ENCODE assay signal across 20 cellular contexts in genomic region chr4:6445403-6446129, GRCh38. TPM values are rescaled to one million over a fixed set of nuclear protein-coding genes. Genes with fewer than 3 reads are reported as not detected.
DNase-seq lines count a peak whose midpoint lies in the region; ATAC-seq and TF ChIP-seq lines count a peak whose summit lies in the region.
"Had no signal": no experiment of that assay in that cellular context is flagged by ENCODE, and none has a peak within 500 bp of the region (broad histone marks: within the 10 kb centered on the region; RNA-seq: fewer than 3 reads in every experiment).

No MANE protein-coding gene starts in this region.

- peaks cover 0 to 21% (median 9%) of the 10 kb centered on the region in 11 experiments; a peak in 12 of 22 replicates for H3K27me3 ChIP-seq in BLaER1 treated with 17β-estradiol and CSF1 and Interleukin-3, amounts not matched to agents 10 nM and 100 nM
- H3K27me3 ChIP-seq in IMR-90 (ENCODE audit: control insufficient read depth, insufficient read depth, low read length) = peaks cover 19% of the 10 kb centered on the region; the same call in 1 of the 2 replicates
- H3K27me3 ChIP-seq in neural progenitor cell = no peaks in the 10 kb centered on the region
- H3K27me3 ChIP-seq: SJSA1 had no signal

- H3K36me3 ChIP-seq in BLaER1 treated with 17β-estradiol and CSF1 and Interleukin-3, amounts not matched to agents 10 nM and 100 nM = no peaks in the 10 kb centered on the region
- no peaks in the 10 kb centered on the region for H3K36me3 ChIP-seq in IMR-90 (ENCODE audit: control insufficient read depth, insufficient read depth, low read length)
- no peaks in the 10 kb centered on the region for H3K36me3 ChIP-seq in neural progenitor cell
- H3K36me3 ChIP-seq: SJSA1 had no signal

- peak overlapping the region in 10 of 11 experiments; percentile 45 to 99 (median 96); a peak in 15 of 22 replicates for H3K4me2 ChIP-seq in BLaER1 treated with 17β-estradiol and CSF1 and Interleukin-3, amounts not matched to agents 10 nM and 100 nM
- H3K4me2 ChIP-seq in IMR-90 (ENCODE audit: low read depth, low read length) (no peak overlapping the region), neural progenitor cell (no peak overlapping the region)
- H3K4me2 ChIP-seq: GM23338 had no signal

- no peaks in the 10 kb centered on the region for H3K79me2 ChIP-seq in neural progenitor cell (ENCODE audit: low read depth)

- no peaks in the 10 kb centered on the region; a peak in 1 of 22 replicates for H3K9me3 ChIP-seq in BLaER1 treated with 17β-estradiol and CSF1 and Interleukin-3, amounts not matched to agents 10 nM and 100 nM (replicated peaks in 1 of 11)
- H3K9me3 ChIP-seq in IMR-90 (ENCODE audit: control insufficient read depth, insufficient read depth, low read length) (no peaks in the 10 kb centered on the region), neural progenitor cell (ENCODE audit: low read depth) (no peaks in the 10 kb centered on the region)
- H3K9me3 ChIP-seq: SJSA1 had no signal

- H2AK9ac ChIP-seq in IMR-90 (replicated peaks; ENCODE audit: low read depth, low read length, poor library complexity) = no peak overlapping the region

- H3K4me3 ChIP-seq in BLaER1 treated with 17β-estradiol and CSF1 and Interleukin-3, amounts not matched to agents 10 nM and 100 nM = no peak overlapping the region
- H3K4me3 ChIP-seq in IMR-90 (ENCODE audit: insufficient read depth, low read depth, low read length) = no peak overlapping the region
- no peak overlapping the region for H3K4me3 ChIP-seq in neural progenitor cell
- H3K4me3 ChIP-seq: GM23338, SJSA1 had no signal

- DNase-seq in IMR-90 (no peak), neural progenitor cell (ENCODE audit: low spot score) (no peak), cerebellum (ENCODE audit: low spot score) (no peak), NCI-H345 (lab: John Stamatoyannopoulos, UW) (no peak), iPS-NIHi7 (ENCODE audit: extremely low spot score) (no peak)
- DNase-seq: CD8-positive, alpha-beta memory T cell; DMS53; HCEC 1CT; MM.1S; NCI-H1092 treated with DMSO at 0.1 percent for 48 hours; NCI-H146; NCI-H2081 treated with DMSO at 0.1 percent for 48 hours; NCI-H2227 treated with DMSO at 0.1 percent for 48 hours; NCI-H524 treated with DMSO at 0.1 percent for 48 hours had no signal

- H2AFZ ChIP-seq in IMR-90 (replicated peaks; ENCODE audit: low read length, poor library complexity) (peak overlapping the region; percentile 35), neural progenitor cell (replicated peaks) (no peak overlapping the region)
- H2AFZ ChIP-seq: GM23338 had no signal

- POLR2A ChIA-PET in IMR-90 (lab: Charles Lee; ENCODE audit: unreplicated experiment) = no interaction called here

- H3K4me1 Mint-ChIP-seq in neural progenitor cell = peaks cover 31% of the 10 kb centered on the region

- H3K27me3 Mint-ChIP-seq in neural progenitor cell (ENCODE audit: insufficient read depth, low read depth) = peaks cover 13% of the 10 kb centered on the region

- no peak overlapping the region for H3K14ac ChIP-seq in IMR-90 (replicated peaks; ENCODE audit: low read depth, low read length)

- TF ChIP-seq RAD21 in IMR-90 (IDR thresholded peaks at IDR 0.05; ENCODE audit: low read length) = no peak

- no peak overlapping the region for H3K56ac ChIP-seq in IMR-90 (ENCODE audit: extremely low read depth, insufficient read depth, low read length)

- peak overlapping the region; percentile 67 for H3K4me3 Mint-ChIP-seq in neural progenitor cell
- H3K4me3 Mint-ChIP-seq: CD8-positive, alpha-beta memory T cell; GM23338 had no signal

- TF ChIP-seq CTCF in IMR-90 (conservative IDR thresholded peaks at IDR 0.05; ENCODE audit: low read depth, low read length) (no peak), neural progenitor cell (IDR thresholded peaks at IDR 0.05) (no peak)

- H3K4me1 ChIP-seq in BLaER1 treated with 17β-estradiol and CSF1 and Interleukin-3, amounts not matched to agents 10 nM and 100 nM = peaks cover 55 to 89% (median 69%) of the 10 kb centered on the region in 10 experiments
- H3K4me1 ChIP-seq in IMR-90 (ENCODE audit: control insufficient read depth, insufficient read depth, low read length) = no peaks in the 10 kb centered on the region
- peaks cover 20% of the 10 kb centered on the region for H3K4me1 ChIP-seq in neural progenitor cell
- H3K4me1 ChIP-seq: SJSA1 had no signal

- no peak overlapping the region for H3K18ac ChIP-seq in IMR-90 (ENCODE audit: low read depth, low read length)

- no peak for TF ChIP-seq POLR2A in IMR-90 (IDR thresholded peaks at IDR 0.05; ENCODE audit: low read depth, low read length)

- no peak overlapping the region for H4K91ac ChIP-seq in IMR-90 (ENCODE audit: insufficient read depth, low read depth, low read length)

- BruUV-seq in IMR-90 (replicated peaks; lab: Mats Ljungman, UMichigan) = no TSS peak

- H3K23ac ChIP-seq in IMR-90 (ENCODE audit: low read depth, low read length) = no peak overlapping the region

- H3K27ac Mint-ChIP-seq in neural progenitor cell = no peak overlapping the region

- no peak overlapping the region for H2AK5ac ChIP-seq in IMR-90 (ENCODE audit: low read depth, low read length)

- H3K36me3 Mint-ChIP-seq in neural progenitor cell = no peaks in the 10 kb centered on the region
- H3K36me3 Mint-ChIP-seq: CD8-positive, alpha-beta memory T cell had no signal

- intact Hi-C loops in IMR-90 (cut with micrococcal nuclease) = no loop called here

- no peak overlapping the region for H3K27ac ChIP-seq in BLaER1 treated with 17β-estradiol and CSF1 and Interleukin-3, amounts not matched to agents 10 nM and 100 nM
- H3K27ac ChIP-seq in IMR-90 (ENCODE audit: insufficient read depth, low read length) (no peak overlapping the region), neural progenitor cell (no peak overlapping the region)
- H3K27ac ChIP-seq: SJSA1 had no signal

- CTCF ChIA-PET in IMR-90 (lab: Yijun Ruan, JAX) = no interaction called here

- H2BK5ac ChIP-seq in IMR-90 (ENCODE audit: low read depth, low read length, poor library complexity, severe bottlenecking) = no peak overlapping the region

- no peak overlapping the region for H3K9ac ChIP-seq in BLaER1 treated with 17β-estradiol and CSF1 and Interleukin-3, amounts not matched to agents 10 nM and 100 nM
- no peak overlapping the region for H3K9ac ChIP-seq in IMR-90 (ENCODE audit: low read depth, low read length)
- H3K9ac ChIP-seq in neural progenitor cell = no peak overlapping the region

- H2BK120ac ChIP-seq in IMR-90 (ENCODE audit: low read depth, low read length) = no peak overlapping the region

- H2BK20ac ChIP-seq in IMR-90 (ENCODE audit: low read depth, low read length) = no peak overlapping the region

- no peaks in the 10 kb centered on the region for H3K9me1 ChIP-seq in IMR-90 (ENCODE audit: insufficient read depth, low read length)

- no peaks in the 10 kb centered on the region for H3K79me1 ChIP-seq in IMR-90 (ENCODE audit: low read depth in 1 of 2, low read length in 2 of 2)

- no peak for ATAC-seq in IMR-90 (ENCODE audit: low read depth)
- peak; percentile 57 for ATAC-seq in esophagus mucosa
- ATAC-seq: GM23338, Panc1 had no signal

- peaks cover 5% of the 10 kb centered on the region for H3F3A ChIP-seq in neural progenitor cell (ENCODE audit: low read depth)

- peaks cover 0 to 13% (median 0%) of the 10 kb centered on the region in 11 experiments; a peak in 4 of 22 replicates for H4K20me1 ChIP-seq in BLaER1 treated with 17β-estradiol and CSF1 and Interleukin-3, amounts not matched to agents 10 nM and 100 nM
- H4K20me1 ChIP-seq in IMR-90 (ENCODE audit: insufficient read depth, low read length) (no peaks in the 10 kb centered on the region), neural progenitor cell (ENCODE audit: low read depth) (no peaks in the 10 kb centered on the region)

- no peak overlapping the region for H4K5ac ChIP-seq in IMR-90 (ENCODE audit: low read depth, low read length)

- no peak overlapping the region for H4K8ac ChIP-seq in IMR-90 (ENCODE audit: low read depth in 2 of 2, low read length in 2 of 2)

- no peak overlapping the region for H2BK15ac ChIP-seq in IMR-90 (ENCODE audit: low read depth, low read length)

- no CpG with 5 or more reads among the region's 5 CpGs for WGBS in IMR-90 (ENCODE audit: extremely low coverage in 2 of 2, insufficient read length in 1 of 2), 2 experiments

- in situ Hi-C loops in IMR-90 (cut with MboI; ENCODE audit: low sequenced_read_pairs) = loop anchor here (25.0 kb wide), 1 partner anchor 408 kb away; no protein-coding TSS in a partner anchor

- H3K4ac ChIP-seq in IMR-90 (ENCODE audit: low read depth, low read length) = no peak overlapping the region

- no peaks in the 10 kb centered on the region for H3K9me3 Mint-ChIP-seq in neural progenitor cell
- H3K9me3 Mint-ChIP-seq: CD8-positive, alpha-beta memory T cell; GM23338 had no signal

- dilution Hi-C loops in IMR-90 (cut with HindIII; ENCODE audit: low sequenced_read_pairs, unreplicated experiment) = no loop called here

TF ChIP-seq in IMR-90, 13 proteins besides CTCF, POLR2A, EP300 and RAD21 (continues in another document):
- no peak for TF ChIP-seq BHLHE40 (IDR thresholded peaks at IDR 0.05; ENCODE audit: low read depth, low read length)
- TF ChIP-seq USF2 (IDR thresholded peaks at IDR 0.05; ENCODE audit: low read depth, low read length) = no peak
- no peak for TF ChIP-seq MAFK (IDR thresholded peaks at IDR 0.05; ENCODE audit: low read depth, low read length)
- TF ChIP-seq ELK1 (IDR thresholded peaks at IDR 0.05; ENCODE audit: borderline replicate concordance, low read depth, low read length) = no peak
- TF ChIP-seq FOS (IDR thresholded peaks at IDR 0.05; ENCODE audit: low read depth, low read length) = no peak
- TF ChIP-seq NFE2L2 (IDR thresholded peaks at IDR 0.05; ENCODE audit: low read depth, low read length) = no peak

RNA-seq across cellular contexts. Expression of gene PPP2R2C, which starts 26.8 kb away (rescaled TPM):
- not detected in 2 replicates for total RNA-seq in IMR-90 (2012; rRNA removed)
- 0.03 TPM in 1 of 2 replicates, not detected in the other for polyA plus RNA-seq in IMR-90 (2012; rRNA removed)
- polyA plus RNA-seq in IMR-90 (2012; cell fraction: cytosol; rRNA removed) = 0.01 and 0.03 TPM in 2 replicates
- 0.10 and 0.11 TPM in 2 replicates for polyA plus RNA-seq in IMR-90 (2012; cell fraction: nucleus; rRNA removed; ENCODE audit: low replicate concordance)
- total RNA-seq in esophagus mucosa = 65.7 TPM
- total RNA-seq in neural progenitor cell (ENCODE audit: low replicate concordance) = 2.5 and 3.5 TPM in 2 replicates
- 80.5 TPM for total RNA-seq in cerebellum
- total RNA-seq: A673; CD8-positive, alpha-beta memory T cell; SJSA1 had no signal
- polyA plus RNA-seq: CD8-positive, alpha-beta memory T cell had no signal

Comparison
In these comparisons a context has a peak if more than half of its experiments do, and no peak if none do; other contexts are left out.
1. H3K4me2 ChIP-seq: peak in BLaER1 treated with 17β-estradiol and CSF1 and Interleukin-3, amounts not matched to agents 10 nM and 100 nM (10 of 11); none in IMR-90 (single experiment) and neural progenitor cell (single experiment).
2. RNA of gene PPP2R2C, which starts 26.8 kb away (total RNA-seq): 80.5 TPM in cerebellum (single experiment) and 65.7 TPM in esophagus mucosa (single experiment); 2.5 to 3.5 TPM in neural progenitor cell and not detected in IMR-90; every median in the first group is over 10 times any median in the second.